Comparison of ENCODE assay signal across 21 cellular contexts in genomic region chr13:36031490-36031889, GRCh38.
DNase-seq lines count a peak whose midpoint lies in the region; ATAC-seq and TF ChIP-seq lines count a peak whose summit lies in the region.
"Had no signal": no experiment of that assay in that cellular context is flagged by ENCODE, and none has a peak within 500 bp of the region (broad histone marks: within the 10 kb centered on the region; RNA-seq: fewer than 3 reads in every experiment).

No MANE protein-coding gene starts in this region.

- H2AFZ ChIP-seq in GM23338 = no peak overlapping the region
- H2AFZ ChIP-seq in SK-N-SH (ENCODE audit: low read depth) = no peak overlapping the region; the same call in 1 of the 2 replicates
- no peak overlapping the region for H2AFZ ChIP-seq in osteoblast (ENCODE audit: low read length)

- POLR2A ChIA-PET in SK-N-SH (lab: Yijun Ruan, JAX) = no interaction called here

- H3K4me3 Mint-ChIP-seq in GM23338 (no peak overlapping the region), HFFc6 (no peak overlapping the region)

- H3K27ac ChIP-seq in GM23338 (ENCODE audit: low read depth) (no peak overlapping the region), SK-N-SH (ENCODE audit: low read depth in 2 of 2, low read length in 1 of 2) (peak overlapping the region; percentile 2 to 93), osteoblast (ENCODE audit: low read depth, low read length) (peak overlapping the region; percentile 89)
- H3K27ac ChIP-seq: RWPE1 had no signal

- no peaks in the 10 kb centered on the region for H3K9me3 ChIP-seq in SK-N-SH
- no peaks in the 10 kb centered on the region for H3K9me3 ChIP-seq in osteoblast (ENCODE audit: low read depth, low read length)
- H3K9me3 ChIP-seq: Caco-2 had no signal

- H3K4me3 ChIP-seq in GM23338 (no peak overlapping the region), SK-N-SH (ENCODE audit: low read depth in 2 of 2, low read length in 1 of 2) (no peak overlapping the region), osteoblast (ENCODE audit: insufficient read depth, low read length) (no peak overlapping the region), foreskin fibroblast (ENCODE audit: low read depth in 1 of 2, low read length in 2 of 2) (no peak overlapping the region)
- H3K4me3 ChIP-seq: K562 had no signal

- H3K4me2 ChIP-seq in GM23338 = no peak overlapping the region
- peak overlapping the region; percentile 17; the same call in 1 of the 2 replicates for H3K4me2 ChIP-seq in SK-N-SH
- no peak overlapping the region for H3K4me2 ChIP-seq in osteoblast (ENCODE audit: insufficient read depth, low read length)

- no peaks in the 10 kb centered on the region for H4K20me1 ChIP-seq in GM23338 (replicated peaks; ENCODE audit: insufficient read depth)
- no peaks in the 10 kb centered on the region for H4K20me1 ChIP-seq in SK-N-SH (ENCODE audit: insufficient read depth)
- no peaks in the 10 kb centered on the region for H4K20me1 ChIP-seq in osteoblast (ENCODE audit: insufficient read depth, low read length)

- ATAC-seq in GM23338 (peak; percentile 48; the same call in 2 of the 3 replicates), esophagus mucosa (peak; percentile 25)
- ATAC-seq: K562, PC-3 had no signal

- CTCF ChIA-PET in SK-N-SH (lab: Yijun Ruan, JAX) = no interaction called here

- H3K79me2 ChIP-seq in GM23338 (replicated peaks; ENCODE audit: insufficient read depth) (no peaks in the 10 kb centered on the region), SK-N-SH (ENCODE audit: insufficient read depth) (no peaks in the 10 kb centered on the region), osteoblast (ENCODE audit: insufficient read depth, low read length) (no peaks in the 10 kb centered on the region)

- H3F3A ChIP-seq in GM23338 (replicated peaks; ENCODE audit: low read depth) = no peaks in the 10 kb centered on the region
- H3F3A ChIP-seq in SK-N-SH (replicated peaks; ENCODE audit: insufficient read depth) = peaks cover 12% of the 10 kb centered on the region

- H3K27me3 Mint-ChIP-seq in GM23338 (ENCODE audit: insufficient read depth, low read depth, poor library complexity) (peaks cover 9% of the 10 kb centered on the region), HFFc6 (ENCODE audit: insufficient read depth) (no peaks in the 10 kb centered on the region)

- peak overlapping the region; percentile 4; the same call in 1 of the 2 replicates for H3K9ac ChIP-seq in SK-N-SH

- H3K4me1 Mint-ChIP-seq in GM23338 (peaks cover 15% of the 10 kb centered on the region), HFFc6 (ENCODE audit: low read depth) (no peaks in the 10 kb centered on the region)

- H3K36me3 Mint-ChIP-seq in GM23338 (ENCODE audit: low read depth) (peaks cover 14% of the 10 kb centered on the region; the same call in 1 of the 3 replicates), HFFc6 (ENCODE audit: low read depth) (no peaks in the 10 kb centered on the region)

- H3K27ac Mint-ChIP-seq in GM23338 (0 out of 2 replicates have a peak overlapping the region, but pooled peaks have one; percentile 19), HFFc6 (no peak overlapping the region)

- TF ChIP-seq RAD21 in SK-N-SH (IDR thresholded peaks at IDR 0.05; ENCODE audit: low read length) = no peak

- no peak for TF ChIP-seq EP300 in SK-N-SH (IDR thresholded peaks at IDR 0.05; ENCODE audit: borderline replicate concordance in 1 of 2, low read depth in 1 of 2, low read length in 1 of 2)

- TF ChIP-seq CTCF in GM23338 (conservative IDR thresholded peaks at IDR 0.05; ENCODE audit: low read depth in 2 of 2) (no peak), SK-N-SH (IDR thresholded peaks at IDR 0.05) (no peak), osteoblast (IDR thresholded peaks at IDR 0.05; ENCODE audit: extremely low read depth, low read depth, low read length) (no peak), foreskin fibroblast (IDR thresholded peaks at IDR 0.05; ENCODE audit: low read depth, low read length) (no peak), HFFc6 (IDR thresholded peaks at IDR 0.05) (no peak)

- WGBS in SK-N-SH (ENCODE audit: low lambda C conversion rate) = 43% methylated on average over 8 of the region's 8 CpGs

- H3K4me1 ChIP-seq in GM23338 (ENCODE audit: insufficient read depth) (peaks cover 14% of the 10 kb centered on the region), SK-N-SH (ENCODE audit: control insufficient read depth in 1 of 2, insufficient read depth in 2 of 2, low read depth in 1 of 2, low read length in 1 of 2) (peaks cover 14 to 15% of the 10 kb centered on the region in 2 experiments; a peak in 3 of 4 replicates), osteoblast (ENCODE audit: insufficient read depth, low read length) (peaks cover 21% of the 10 kb centered on the region)
- H3K4me1 ChIP-seq: Caco-2 had no signal

- H3K27me3 ChIP-seq in GM23338 (ENCODE audit: insufficient read depth) (no peaks in the 10 kb centered on the region), SK-N-SH (ENCODE audit: insufficient read depth) (no peaks in the 10 kb centered on the region), osteoblast (ENCODE audit: insufficient read depth, low read length) (no peaks in the 10 kb centered on the region)

- DNase-seq in GM23338 (ENCODE audit: low spot score) = no peak
- no peak for DNase-seq in SK-N-SH
- DNase-seq in osteoblast (ENCODE audit: insufficient read length, low spot score, missing footprints) = no peak
- no peak for DNase-seq in foreskin fibroblast
- no peak for DNase-seq in NCI-H774 (lab: John Stamatoyannopoulos, UW)
- DNase-seq in HFFc6 = no peak
- DNase-seq: ACHN, AML-193, Caco-2, DMS153, GDM1, HCEC 1CT, MV-4-11, NCI-H1694 treated with DMSO at 0.1 percent for 48 hours, NCI-H2107, NCI-H510A treated with DMSO at 0.1 percent for 48 hours, SIG-M5 had no signal

- H3K36me3 ChIP-seq in GM23338 (ENCODE audit: insufficient read depth) (no peaks in the 10 kb centered on the region), SK-N-SH (replicated peaks in 1 of 2; ENCODE audit: control insufficient read depth in 1 of 2, insufficient read depth in 2 of 2, low read length in 1 of 2) (no peaks in the 10 kb centered on the region), osteoblast (ENCODE audit: insufficient read depth, low read length) (no peaks in the 10 kb centered on the region)

- peaks cover 13% of the 10 kb centered on the region for H3K9me3 Mint-ChIP-seq in GM23338
- H3K9me3 Mint-ChIP-seq in HFFc6 = peaks cover 17% of the 10 kb centered on the region

- H3K9me2 ChIP-seq in GM23338 (ENCODE audit: insufficient read depth) = peaks cover 5% of the 10 kb centered on the region; the same call in 1 of the 2 replicates
- no peaks in the 10 kb centered on the region for H3K9me2 ChIP-seq in SK-N-SH

TF ChIP-seq in GM23338, 12 proteins besides CTCF, POLR2A, EP300 and RAD21:
- TF ChIP-seq JUNB (IDR thresholded peaks at IDR 0.05; ENCODE audit: unreplicated experiment) (no peak), POLR2AphosphoS5 (IDR thresholded peaks at IDR 0.05; ENCODE audit: low read depth) (no peak)

TF ChIP-seq in SK-N-SH, 30 proteins besides CTCF, POLR2A, EP300 and RAD21:
- 0 out of 2 replicates have a peak, but pooled peaks have one; percentile 20 for TF ChIP-seq MXI1 (IDR thresholded peaks at IDR 0.05; ENCODE audit: low read depth, low read length)
- no peak for TF ChIP-seq PBX3 (IDR thresholded peaks at IDR 0.05)
